ENCODE assay signal across 8 cellular contexts in genomic region chrY:12905520-12905887, GRCh38. TPM values are rescaled to one million over a fixed set of nuclear protein-coding genes. Genes with fewer than 3 reads are reported as not detected.
A peak's percentile ranks its signal among the peaks of the same experiment; 100 is the strongest.
DNase-seq lines count a peak whose midpoint lies in the region; ATAC-seq and TF ChIP-seq lines count a peak whose summit lies in the region.

No MANE protein-coding gene starts in this region.

- no peaks in the 10 kb centered on the region for H3K9me3 Mint-ChIP-seq in activated naive CD8-positive, alpha-beta T cell treated with anti-CD3 and anti-CD28 coated beads for 36 hours
- H3K9me3 Mint-ChIP-seq in chondrocyte (ENCODE audit: low read depth), result no peaks in the 10 kb centered on the region

- H3K36me3 ChIP-seq in lower lobe of right lung, result peaks cover 6% of the 10 kb centered on the region
- no peaks in the 10 kb centered on the region for H3K36me3 ChIP-seq in thyroid gland

- 1% methylated on average over 17 to 18 of the region's 19 CpGs for WGBS in thyroid gland, 2 donors

- TF ChIP-seq POLR2A in thyroid gland (IDR thresholded peaks at IDR 0.05), result no peak

- H3K27me3 ChIP-seq in lower lobe of right lung (ENCODE audit: low read depth), result no peaks in the 10 kb centered on the region
- no peaks in the 10 kb centered on the region for H3K27me3 ChIP-seq in thyroid gland

- H3K27ac Mint-ChIP-seq in activated naive CD8-positive, alpha-beta T cell treated with anti-CD3 and anti-CD28 coated beads for 36 hours, result peak overlapping the region; percentile 100
- no peak overlapping the region for H3K27ac Mint-ChIP-seq in chondrocyte (ENCODE audit: unreplicated experiment)

- no peaks in the 10 kb centered on the region for H3K27me3 Mint-ChIP-seq in activated naive CD8-positive, alpha-beta T cell treated with anti-CD3 and anti-CD28 coated beads for 36 hours
- no peaks in the 10 kb centered on the region for H3K27me3 Mint-ChIP-seq in chondrocyte (ENCODE audit: low read depth)

- peak overlapping the region; percentile 98 for H3K4me3 Mint-ChIP-seq in activated naive CD8-positive, alpha-beta T cell treated with anti-CD3 and anti-CD28 coated beads for 36 hours
- no peak overlapping the region for H3K4me3 Mint-ChIP-seq in chondrocyte (ENCODE audit: unreplicated experiment)

- ATAC-seq in lower lobe of right lung (peak in 1 of 2 donors; percentile 92), GM18873 (IDR thresholded peaks at IDR 0.05; ENCODE audit: low FRiP score, unreplicated experiment) (no peak)

- H3K4me1 Mint-ChIP-seq in activated naive CD8-positive, alpha-beta T cell treated with anti-CD3 and anti-CD28 coated beads for 36 hours, result peaks cover 16% of the 10 kb centered on the region
- H3K4me1 Mint-ChIP-seq in chondrocyte (ENCODE audit: low read depth), result no peaks in the 10 kb centered on the region

- DNase-seq in NCI-H1092 treated with DMSO at 0.1 percent for 48 hours (lab: John Stamatoyannopoulos, UW) (peak; percentile 48), NCI-H1092 (lab: John Stamatoyannopoulos, UW) (no peak), NCI-H226 (peak; percentile 59), lower lobe of right lung (peak; percentile 72), thyroid gland (peak; percentile 65 to 68), chondrocyte (ENCODE audit: low spot score) (no peak)
- peak; percentile 74 for DNase-seq in activated naive CD8-positive, alpha-beta T cell treated with anti-CD3 and anti-CD28 coated beads for 36 hours

- H3K27ac ChIP-seq in lower lobe of right lung (peak overlapping the region; percentile 96), thyroid gland (peak overlapping the region in 1 of 3 donors; percentile 99)

- no peak for TF ChIP-seq CTCF in lower lobe of right lung (IDR thresholded peaks at IDR 0.05)
- no peak for TF ChIP-seq CTCF in thyroid gland (IDR thresholded peaks at IDR 0.05)
- TF ChIP-seq CTCF in chondrocyte (IDR thresholded peaks at IDR 0.05), result no peak

- H3K9me3 ChIP-seq in lower lobe of right lung (no peaks in the 10 kb centered on the region), thyroid gland (no peaks in the 10 kb centered on the region)

- peaks cover 17% of the 10 kb centered on the region for H3K4me1 ChIP-seq in lower lobe of right lung
- H3K4me1 ChIP-seq in thyroid gland, result no peaks in the 10 kb centered on the region

- H3K4me3 ChIP-seq in lower lobe of right lung (peak overlapping the region; percentile 68), thyroid gland (replicated peaks in 1 of 3) (peak overlapping the region in 2 of 3 donors; percentile 39 to 83)

- intact Hi-C loops in lower lobe of right lung (cut with DNase I) (no loop called here), thyroid gland (cut with DNase I) (no loop called here)

- H3K36me3 Mint-ChIP-seq in activated naive CD8-positive, alpha-beta T cell treated with anti-CD3 and anti-CD28 coated beads for 36 hours, result peaks cover 41% of the 10 kb centered on the region
- H3K36me3 Mint-ChIP-seq in chondrocyte (ENCODE audit: low read depth), result no peaks in the 10 kb centered on the region

RNA-seq across cellular contexts. Expression of gene DDX3Y, which starts 0.8 kb away (rescaled TPM):
- 100 to 1,000 TPM; 118 to 119 TPM for total RNA-seq in activated naive CD8-positive, alpha-beta T cell treated with anti-CD3 and anti-CD28 coated beads for 36 hours
- total RNA-seq in lower lobe of right lung (63.7 TPM), thyroid gland (100 to 1,000 TPM in 1 of 4 donors, 10 to 100 TPM in 1, 1 to 10 TPM in 1, under 1 TPM in 1; 0.22 to 130 (median 36.3) TPM), chondrocyte (not detected in 3 replicates)

Comparison
In these comparisons a context has a peak if more than half of its experiments do, and no peak if none do; other contexts are left out.
1. DNase-seq: peak in NCI-H1092 treated with DMSO at 0.1 percent for 48 hours (single experiment), NCI-H226 (single experiment), activated naive CD8-positive, alpha-beta T cell treated with anti-CD3 and anti-CD28 coated beads for 36 hours (single experiment), lower lobe of right lung (single experiment) and thyroid gland (2 of 2); none in NCI-H1092 (single experiment) and chondrocyte (single experiment).